Comparison of ENCODE assay signal across 9 cellular contexts in the genomic region with DNA sequence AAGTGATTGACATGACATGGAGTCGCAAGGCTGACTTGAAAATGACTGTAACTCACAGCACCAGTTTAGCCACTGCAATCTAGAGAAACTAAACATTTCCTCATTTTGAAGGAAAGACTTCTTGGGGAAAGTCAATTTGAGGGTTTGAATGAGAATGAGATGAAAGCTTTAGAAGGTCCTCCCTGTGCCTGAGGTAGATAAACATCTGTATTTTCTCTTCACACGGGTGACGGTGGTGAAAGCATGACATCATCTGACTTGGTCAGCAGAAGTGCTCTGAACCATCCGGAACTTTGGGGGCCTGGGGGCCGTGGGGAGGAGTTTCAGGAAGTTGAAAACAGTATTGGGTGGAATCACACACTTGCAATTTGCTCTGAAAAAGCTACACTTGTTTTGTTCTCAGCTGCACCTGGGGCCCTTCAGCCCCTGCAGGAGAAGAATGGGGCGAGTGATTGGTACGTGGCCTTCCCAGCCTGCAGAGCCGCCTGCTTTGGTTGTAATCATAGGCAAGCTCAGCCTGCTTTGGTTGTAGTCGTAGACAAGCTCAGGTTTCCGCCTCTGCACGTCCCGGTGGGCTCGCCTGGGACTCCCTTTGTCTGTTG. TPM values are rescaled to one million over a fixed set of nuclear protein-coding genes. Genes with fewer than 3 reads are reported as not detected.
A peak's percentile ranks its signal among the peaks of the same experiment; 100 is the strongest.
DNase-seq lines count a peak whose midpoint lies in the region; TF ChIP-seq lines count a peak whose summit lies in the region.
"Had no signal": no experiment of that assay in that cellular context is flagged by ENCODE, and none has a peak within 500 bp of the region (broad histone marks: within the 10 kb centered on the region; RNA-seq: fewer than 3 reads in every experiment).

No MANE protein-coding gene starts in this region.

- H3K79me2 ChIP-seq in hepatocyte, result peaks cover 97% of the 10 kb centered on the region

- peak overlapping the region; percentile 23 for H2AFZ ChIP-seq in hepatocyte

- H3K27me3 ChIP-seq in hepatocyte, result no peaks in the 10 kb centered on the region
- no peaks in the 10 kb centered on the region for H3K27me3 ChIP-seq in ascending aorta

- DNase-seq in GM20000 (ENCODE audit: low spot score), result peak; percentile 82
- peak; percentile 77 for DNase-seq in OCI-M1 (lab: John Stamatoyannopoulos, UW)
- DNase-seq in activated naive CD4-positive, alpha-beta T cell (lab: John Stamatoyannopoulos, UW), result peak in 3 of 4 experiments; percentile 20 to 55 (median 28)
- peak; percentile 67 for DNase-seq in hepatocyte (ENCODE audit: low spot score)
- peak; percentile 53 to 68 for DNase-seq in stimulated activated CD4-positive, alpha-beta T cell treated with anti-CD3 and anti-CD28 coated beads, Interleukin-4, amount 100 ng/mL, for 48 hours (ENCODE audit: low read depth in 2 of 2)
- no peak for DNase-seq in NCI-H2029 treated with DMSO at 0.1 percent for 48 hours (lab: John Stamatoyannopoulos, UW)
- no peak for DNase-seq in ascending aorta (ENCODE audit: low spot score in 2 of 2)
- no peak for DNase-seq in NCI-H187 (lab: John Stamatoyannopoulos, UW)

- H3K4me3 ChIP-seq in hepatocyte (no peak overlapping the region), ascending aorta (peak overlapping the region in 1 of 2 donors; percentile 10)
- H3K4me3 ChIP-seq: SK-N-MC had no signal

- 45% methylated on average over 13 of the region's 13 CpGs for WGBS in hepatocyte (ENCODE audit: low lambda C conversion rate, missing lambda C conversion rate)

- no peaks in the 10 kb centered on the region for H3K36me3 ChIP-seq in hepatocyte (replicated peaks; ENCODE audit: insufficient read depth, low read depth)
- H3K36me3 ChIP-seq in ascending aorta, result peaks cover 0 to 12% of the 10 kb centered on the region in 2 donors

- TF ChIP-seq CTCF in GM20000 (IDR thresholded peaks at IDR 0.05; ENCODE audit: extremely low read depth, missing control alignments), result no peak
- TF ChIP-seq CTCF in hepatocyte (IDR thresholded peaks at IDR 0.05; ENCODE audit: poor library complexity), result no peak
- TF ChIP-seq CTCF in ascending aorta (IDR thresholded peaks at IDR 0.05), result no peak

- H4K20me1 ChIP-seq in hepatocyte (ENCODE audit: insufficient read depth, poor library complexity, severe bottlenecking), result peaks cover 3% of the 10 kb centered on the region

- H3K9me2 ChIP-seq in hepatocyte (replicated peaks; ENCODE audit: insufficient read depth), result no peaks in the 10 kb centered on the region

- intact Hi-C loops in ascending aorta (cut with DNase I), result no loop called here

- H3K9me3 ChIP-seq in hepatocyte (ENCODE audit: low read depth), result no peaks in the 10 kb centered on the region
- H3K9me3 ChIP-seq in ascending aorta, result no peaks in the 10 kb centered on the region

- H3K27ac ChIP-seq in hepatocyte (peak overlapping the region; percentile 86), ascending aorta (peak overlapping the region in 1 of 2 donors; percentile 48)
- H3K27ac ChIP-seq: SK-N-MC had no signal

- H3K4me2 ChIP-seq in hepatocyte, result peak overlapping the region; percentile 69

- peaks cover 26% of the 10 kb centered on the region for H3K4me1 ChIP-seq in hepatocyte (ENCODE audit: insufficient read depth)
- H3K4me1 ChIP-seq in ascending aorta, result peaks cover 0 to 9% of the 10 kb centered on the region in 2 donors

RNA-seq across cellular contexts. Expression of gene BANP, which starts 5.0 kb away (rescaled TPM):
- total RNA-seq in hepatocyte, result 17.9 and 23.8 TPM in 2 replicates
- 17.3 and 22.8 TPM in 2 replicates for polyA plus RNA-seq in hepatocyte
- 23.4 TPM for total RNA-seq in ascending aorta

RNA-seq across cellular contexts. Expression of gene CA5A, which starts 19.9 kb away (rescaled TPM):
- total RNA-seq in hepatocyte (1.7 and 1.9 TPM in 2 replicates), ascending aorta (not detected)
- polyA plus RNA-seq in hepatocyte, result 0.91 and 1.0 TPM in 2 replicates

Comparison
In these comparisons a context has a peak if more than half of its experiments do, and no peak if none do; other contexts are left out.
1. DNase-seq: peak in GM20000 (single experiment), OCI-M1 (single experiment), activated naive CD4-positive, alpha-beta T cell (3 of 4), hepatocyte (single experiment) and stimulated activated CD4-positive, alpha-beta T cell treated with anti-CD3 and anti-CD28 coated beads, Interleukin-4, amount 100 ng/mL, for 48 hours (2 of 2); none in NCI-H2029 treated with DMSO at 0.1 percent for 48 hours (single experiment), ascending aorta (0 of 2) and NCI-H187 (0 of 2).